In genomic region chr6:5175195-5175594, GRCh38 we compare ENCODE assay signal across 12 cellular contexts.
DNase-seq lines count a peak whose midpoint lies in the region; ATAC-seq, FAIRE-seq and TF ChIP-seq lines count a peak whose summit lies in the region.
"Had no signal": no experiment of that assay in that cellular context is flagged by ENCODE, and none has a peak within 500 bp of the region (broad histone marks: within the 10 kb centered on the region; RNA-seq: fewer than 3 reads in every experiment).

No MANE protein-coding gene starts in this region.

- no peaks in the 10 kb centered on the region for H3K4me1 ChIP-seq in pancreas

- no peak overlapping the region for H3K4me3 ChIP-seq in choroid plexus epithelial cell (ENCODE audit: low read depth, low read length)
- no peak overlapping the region for H3K4me3 ChIP-seq in pancreas

- H3K27me3 ChIP-seq in pancreas: no peaks in the 10 kb centered on the region

- H3K9me3 ChIP-seq in pancreas: no peaks in the 10 kb centered on the region

- TF ChIP-seq CTCF in choroid plexus epithelial cell (conservative IDR thresholded peaks at IDR 0.05; ENCODE audit: low read depth, low read length) (peak; percentile 68), pancreas (IDR thresholded peaks at IDR 0.05) (no peak)

- no peak overlapping the region for H3K27ac ChIP-seq in pancreas
- H3K27ac ChIP-seq: HL-60 had no signal

- peak; percentile 55 for DNase-seq in NCI-H2227 (lab: John Stamatoyannopoulos, UW; ENCODE audit: unreplicated experiment)
- no peak for DNase-seq in NCI-H2227 treated with DMSO at 0.1 percent for 48 hours (lab: John Stamatoyannopoulos, UW)
- peak; percentile 7 for DNase-seq in LHCN-M2 (ENCODE audit: low read depth)
- no peak for DNase-seq in choroid plexus epithelial cell (ENCODE audit: low read depth)
- DNase-seq in pons (ENCODE audit: low spot score): peak; percentile 49
- no peak for DNase-seq in pancreas
- no peak for DNase-seq in ecto neural progenitor cell (ENCODE audit: low spot score)
- DNase-seq: activated CD8-positive, alpha-beta memory T cell treated with anti-CD3 and anti-CD28 coated beads, Interleukin-2, amount 50 U/mL, for 4 hours; DMS79 treated with DMSO at 0.1 percent for 48 hours had no signal

- no peaks in the 10 kb centered on the region for H3K36me3 ChIP-seq in pancreas

- intact Hi-C loops in pancreas (cut with DNase I): no loop called here

- WGBS in pancreas, 2 donors: 68 to 77% methylated on average over 4 of the region's 4 CpGs

- no peak for FAIRE-seq in pancreas (lab: Jason Lieb, UNC)

- ATAC-seq in HG03432 (IDR thresholded peaks at IDR 0.05; ENCODE audit: unreplicated experiment): no peak
- ATAC-seq in pancreas: no peak
- ATAC-seq: left colon had no signal

Comparison
In these comparisons a context has a peak if more than half of its experiments do, and no peak if none do; other contexts are left out.
1. DNase-seq: peak in NCI-H2227 (single experiment), LHCN-M2 (single experiment) and pons (single experiment); none in NCI-H2227 treated with DMSO at 0.1 percent for 48 hours (single experiment), choroid plexus epithelial cell (single experiment), pancreas (0 of 6) and ecto neural progenitor cell (single experiment).